In genomic region chr7:74372511-74373111, GRCh38 we compare ENCODE assay signal across 12 cellular contexts.
DNase-seq lines count a peak whose midpoint lies in the region; ATAC-seq and TF ChIP-seq lines count a peak whose summit lies in the region.
"Had no signal": no experiment of that assay in that cellular context is flagged by ENCODE, and none has a peak within 500 bp of the region (broad histone marks: within the 10 kb centered on the region; RNA-seq: fewer than 3 reads in every experiment).

No MANE protein-coding gene starts in this region.

- H3K36me3 Mint-ChIP-seq in stimulated activated memory B cell treated with anti-CD40 and anti-IgM and Interleukin-4, amounts not matched to agents 10 μg/mL and 1 μg/mL and 100 μg/mL, for 72 hours: peaks cover 40% of the 10 kb centered on the region

- H3K27ac ChIP-seq in esophagus muscularis mucosa (replicated peaks in 1 of 4) (peak overlapping the region; percentile 65 to 79 (median 73)), suprapubic skin (no peak overlapping the region)

- TF ChIP-seq POLR2A in esophagus muscularis mucosa (IDR thresholded peaks at IDR 0.05; ENCODE audit: low read depth): no peak
- TF ChIP-seq POLR2A in suprapubic skin (IDR thresholded peaks at IDR 0.05): no peak

- H3K9me3 ChIP-seq in esophagus muscularis mucosa (no peaks in the 10 kb centered on the region), suprapubic skin (no peaks in the 10 kb centered on the region)

- H3K4me1 ChIP-seq in esophagus muscularis mucosa (peaks cover 2 to 37% (median 28%) of the 10 kb centered on the region in 4 donors), suprapubic skin (peaks cover 3% of the 10 kb centered on the region)

- intact Hi-C loops in esophagus muscularis mucosa (cut with DNase I): no loop called here

- H3K36me3 ChIP-seq in esophagus muscularis mucosa (peaks cover 15 to 21% (median 19%) of the 10 kb centered on the region in 4 donors), suprapubic skin (peaks cover 15% of the 10 kb centered on the region)

- no peaks in the 10 kb centered on the region for H3K9me3 Mint-ChIP-seq in stimulated activated memory B cell treated with anti-CD40 and anti-IgM and Interleukin-4, amounts not matched to agents 10 μg/mL and 1 μg/mL and 100 μg/mL, for 72 hours
- H3K9me3 Mint-ChIP-seq: activated T-helper 17 cell treated with anti-CD3 and anti-CD28 coated beads, Interleukin-2, amount 50 U/mL, for 72 hours had no signal

- ATAC-seq in stimulated activated memory B cell treated with anti-CD40 and anti-IgM and Interleukin-4, amounts not matched to agents 10 μg/mL and 1 μg/mL and 100 μg/mL, for 72 hours: peak; percentile 44
- ATAC-seq in SK-N-SH treated with all-trans-retinoic acid at 6 μM for 48 hours: no peak
- ATAC-seq: activated T-helper 17 cell treated with anti-CD3 and anti-CD28 coated beads, Interleukin-2, amount 50 U/mL, for 72 hours had no signal

- H3K4me1 Mint-ChIP-seq in stimulated activated memory B cell treated with anti-CD40 and anti-IgM and Interleukin-4, amounts not matched to agents 10 μg/mL and 1 μg/mL and 100 μg/mL, for 72 hours: peaks cover 18% of the 10 kb centered on the region
- H3K4me1 Mint-ChIP-seq: activated T-helper 17 cell treated with anti-CD3 and anti-CD28 coated beads, Interleukin-2, amount 50 U/mL, for 72 hours had no signal

- H3K4me3 Mint-ChIP-seq in stimulated activated memory B cell treated with anti-CD40 and anti-IgM and Interleukin-4, amounts not matched to agents 10 μg/mL and 1 μg/mL and 100 μg/mL, for 72 hours: no peak overlapping the region
- H3K4me3 Mint-ChIP-seq: activated T-helper 17 cell treated with anti-CD3 and anti-CD28 coated beads, Interleukin-2, amount 50 U/mL, for 72 hours had no signal

- TF ChIP-seq EP300 in esophagus muscularis mucosa (IDR thresholded peaks at IDR 0.05) (no peak), suprapubic skin (IDR thresholded peaks at IDR 0.05) (no peak)

- no peak overlapping the region for H3K27ac Mint-ChIP-seq in stimulated activated memory B cell treated with anti-CD40 and anti-IgM and Interleukin-4, amounts not matched to agents 10 μg/mL and 1 μg/mL and 100 μg/mL, for 72 hours
- H3K27ac Mint-ChIP-seq: activated T-helper 17 cell treated with anti-CD3 and anti-CD28 coated beads, Interleukin-2, amount 50 U/mL, for 72 hours had no signal

- H3K27me3 Mint-ChIP-seq in stimulated activated memory B cell treated with anti-CD40 and anti-IgM and Interleukin-4, amounts not matched to agents 10 μg/mL and 1 μg/mL and 100 μg/mL, for 72 hours: no peaks in the 10 kb centered on the region
- H3K27me3 Mint-ChIP-seq: activated T-helper 17 cell treated with anti-CD3 and anti-CD28 coated beads, Interleukin-2, amount 50 U/mL, for 72 hours had no signal

- 23% methylated on average over 25 of the region's 28 CpGs for WGBS in esophagus muscularis mucosa
- 77% methylated on average over 23 of the region's 28 CpGs for whole genome bisulfite sequencing in suprapubic skin

- peak overlapping the region; percentile 36 to 37 (median 36) for H3K4me3 ChIP-seq in esophagus muscularis mucosa
- H3K4me3 ChIP-seq in suprapubic skin: no peak overlapping the region

- DNase-seq in NCI-H146 treated with DMSO at 0.1 percent for 48 hours (lab: John Stamatoyannopoulos, UW; ENCODE audit: unreplicated experiment) (peak; percentile 36), esophagus muscularis mucosa (ENCODE audit: extremely low spot score) (no peak), left kidney (ENCODE audit: low read depth, low spot score) (peak; percentile 65), suprapubic skin (ENCODE audit: low spot score in 2 of 2) (no peak)
- DNase-seq in activated T-cell treated with anti-CD3 and anti-CD28 coated beads, Interleukin-2, amount 50 U/mL, for 1 hour: no peak
- no peak for DNase-seq in activated effector memory CD4-positive, alpha-beta T cell treated with anti-CD3 and anti-CD28 coated beads, Interleukin-2, amount 50 U/mL, for 16 hours
- DNase-seq: effector CD4-positive, alpha-beta T cell; NCI-H1092; stimulated activated CD4-positive, alpha-beta T cell treated with anti-CD3 and anti-CD28 coated beads, Interleukin-2, amount 100 ng/mL, for 48 hours had no signal

- TF ChIP-seq CTCF in esophagus muscularis mucosa (IDR thresholded peaks at IDR 0.05) (no peak), suprapubic skin (IDR thresholded peaks at IDR 0.05) (no peak)

- no peaks in the 10 kb centered on the region for H3K27me3 ChIP-seq in esophagus muscularis mucosa
- H3K27me3 ChIP-seq in suprapubic skin: no peaks in the 10 kb centered on the region

TF ChIP-seq in SK-N-SH treated with all-trans-retinoic acid at 6 μM for 48 hours, 23 proteins besides CTCF, POLR2A, EP300 and RAD21:
- TF ChIP-seq ISL1 (CRISPR knock-in tag; IDR thresholded peaks at IDR 0.05) (no peak), ZFP3 (CRISPR knock-in tag; IDR thresholded peaks at IDR 0.05) (no peak), TSHZ2 (CRISPR knock-in tag; IDR thresholded peaks at IDR 0.05) (no peak), ZNF70 (CRISPR knock-in tag; IDR thresholded peaks at IDR 0.05) (no peak), ARNTL (CRISPR knock-in tag; IDR thresholded peaks at IDR 0.05; ENCODE audit: borderline replicate concordance, low read depth) (no peak), ZC3H10 (CRISPR knock-in tag; IDR thresholded peaks at IDR 0.05) (no peak), BACH2 (CRISPR knock-in tag; IDR thresholded peaks at IDR 0.05; ENCODE audit: borderline replicate concordance) (no peak), TCF4 (CRISPR knock-in tag; IDR thresholded peaks at IDR 0.05; ENCODE audit: borderline replicate concordance) (no peak), POU6F1 (CRISPR knock-in tag; IDR thresholded peaks at IDR 0.05; ENCODE audit: borderline replicate concordance, low read depth) (no peak), CSDC2 (CRISPR knock-in tag; IDR thresholded peaks at IDR 0.05) (no peak), PPARA (CRISPR knock-in tag; IDR thresholded peaks at IDR 0.05; ENCODE audit: borderline replicate concordance) (no peak)
- TF ChIP-seq, protein P1, sequence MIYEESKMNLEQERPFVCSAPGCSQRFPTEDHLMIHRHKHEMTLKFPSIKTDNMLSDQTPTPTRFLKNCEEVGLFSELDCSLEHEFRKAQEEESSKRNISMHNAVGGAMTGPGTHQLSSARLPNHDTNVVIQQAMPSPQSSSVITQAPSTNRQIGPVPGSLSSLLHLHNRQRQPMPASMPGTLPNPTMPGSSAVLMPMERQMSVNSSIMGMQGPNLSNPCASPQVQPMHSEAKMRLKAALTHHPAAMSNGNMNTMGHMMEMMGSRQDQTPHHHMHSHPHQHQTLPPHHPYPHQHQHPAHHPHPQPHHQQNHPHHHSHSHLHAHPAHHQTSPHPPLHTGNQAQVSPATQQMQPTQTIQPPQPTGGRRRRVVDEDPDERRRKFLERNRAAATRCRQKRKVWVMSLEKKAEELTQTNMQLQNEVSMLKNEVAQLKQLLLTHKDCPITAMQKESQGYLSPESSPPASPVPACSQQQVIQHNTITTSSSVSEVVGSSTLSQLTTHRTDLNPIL (CRISPR knock-in tag; IDR thresholded peaks at IDR 0.05; ENCODE audit: low read depth): no peak

Comparison
In these comparisons a context has a peak if more than half of its experiments do, and no peak if none do; other contexts are left out.
1. DNase-seq: peak in NCI-H146 treated with DMSO at 0.1 percent for 48 hours (single experiment) and left kidney (single experiment); none in esophagus muscularis mucosa (single experiment), activated T-cell treated with anti-CD3 and anti-CD28 coated beads, Interleukin-2, amount 50 U/mL, for 1 hour (single experiment), activated effector memory CD4-positive, alpha-beta T cell treated with anti-CD3 and anti-CD28 coated beads, Interleukin-2, amount 50 U/mL, for 16 hours (single experiment) and suprapubic skin (0 of 2).